Comparison of ENCODE assay signal across 17 cellular contexts in the genomic region with DNA sequence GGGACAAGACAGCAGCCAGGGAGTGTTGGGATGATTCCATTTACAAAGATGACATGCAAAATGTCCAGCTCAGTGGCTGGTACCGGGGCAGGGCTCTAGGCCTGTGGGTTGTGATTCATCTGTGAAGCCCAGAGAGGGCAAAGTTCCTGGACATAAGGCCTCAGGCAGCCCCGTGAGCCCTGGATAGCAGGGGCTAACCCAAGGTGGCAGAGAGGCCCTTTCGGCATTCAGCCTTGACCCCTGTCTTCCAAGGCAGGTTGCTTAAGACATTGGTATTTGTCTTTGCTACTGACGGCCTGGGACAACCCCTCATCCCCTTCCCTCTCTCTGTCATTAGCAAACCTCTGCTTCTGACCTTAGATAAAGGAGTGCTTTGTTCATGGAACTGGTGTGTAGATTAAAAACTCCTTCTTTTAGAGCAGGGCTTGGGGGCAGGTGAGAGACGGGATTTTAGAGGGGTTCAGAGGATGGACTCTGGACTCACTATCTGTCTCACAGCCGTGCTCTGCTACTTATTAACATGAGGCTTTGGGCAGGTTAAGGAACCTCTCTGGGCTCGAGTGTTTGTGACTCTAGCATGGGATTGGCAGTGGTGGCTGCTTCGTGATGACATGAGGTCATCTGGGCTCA. TPM values are rescaled to one million over a fixed set of nuclear protein-coding genes. Genes with fewer than 3 reads are reported as not detected.
A peak's percentile ranks its signal among the peaks of the same experiment; 100 is the strongest.
DNase-seq lines count a peak whose midpoint lies in the region; ATAC-seq and TF ChIP-seq lines count a peak whose summit lies in the region.
"Had no signal": no experiment of that assay in that cellular context is flagged by ENCODE, and none has a peak within 500 bp of the region (broad histone marks: within the 10 kb centered on the region; RNA-seq: fewer than 3 reads in every experiment).

No MANE protein-coding gene starts in this region.

- peak; percentile 49 for DNase-seq in COLO668 (lab: John Stamatoyannopoulos, UW; ENCODE audit: unreplicated experiment)
- no peak for DNase-seq in endothelial cell (ENCODE audit: low spot score)
- DNase-seq in MCF 10A (ENCODE audit: unreplicated experiment), result no peak
- DNase-seq in spleen, result no peak
- DNase-seq in NCI-H524 treated with DMSO at 0.1 percent for 48 hours (lab: John Stamatoyannopoulos, UW), result no peak
- DNase-seq: activated naive CD4-positive, alpha-beta T cell treated with Interleukin-2 at 50 U/mL for 16 hours; DND-41; NCI-H187 treated with DMSO at 0.1 percent for 48 hours; nucleus accumbens; stimulated activated CD4-positive, alpha-beta T cell treated with anti-CD3 and anti-CD28 coated beads, Interleukin-15, amount 100 ng/mL, for 24 hours had no signal

- H3K27me3 ChIP-seq in HUES64 (ENCODE audit: insufficient read depth, low read length) (no peaks in the 10 kb centered on the region), spleen (replicated peaks in 1 of 7) (peaks cover 0 to 5% (median 0%) of the 10 kb centered on the region in 7 donors)
- H3K27me3 ChIP-seq: SJSA1, tibial nerve had no signal

- no peak for ATAC-seq in HG03045 (IDR thresholded peaks at IDR 0.05; ENCODE audit: unreplicated experiment)

- H3K36me3 ChIP-seq in HUES64 (ENCODE audit: insufficient read depth, low read length) (no peaks in the 10 kb centered on the region), spleen (no peaks in the 10 kb centered on the region)
- H3K36me3 ChIP-seq: SJSA1, tibial nerve had no signal

- H3K4me1 ChIP-seq in HUES64 (ENCODE audit: insufficient read depth, low read length), result peaks cover 25% of the 10 kb centered on the region
- H3K4me1 ChIP-seq in spleen, result peaks cover 12 to 37% (median 16%) of the 10 kb centered on the region in 6 donors
- H3K4me1 ChIP-seq: SJSA1 had no signal

- 87% methylated on average over 7 of the region's 8 CpGs for WGBS in HUES64
- 76 to 85% (median 79%) methylated on average over 7 to 8 of the region's 8 CpGs for WGBS in spleen, 5 donors

- H3K27ac ChIP-seq in HUES64 (ENCODE audit: low read depth, low read length) (peak overlapping the region; percentile 40; the same call in 1 of the 2 replicates), spleen (peak overlapping the region in 2 of 8 donors; percentile 14 to 50)
- H3K27ac ChIP-seq: SJSA1 had no signal

- H3K9me3 ChIP-seq in HUES64 (ENCODE audit: insufficient read depth, low read depth, low read length), result no peaks in the 10 kb centered on the region
- no peaks in the 10 kb centered on the region for H3K9me3 ChIP-seq in spleen
- H3K9me3 ChIP-seq: SJSA1, tibial nerve had no signal

- intact Hi-C loops in MCF 10A (cut with micrococcal nuclease) (no loop called here), spleen (cut with DNase I; ENCODE audit: low total_unique reads) (no loop called here)

- no TSS peak for BruUV-seq in MCF 10A (replicated peaks; lab: Mats Ljungman, UMichigan)

- no peaks in the 10 kb centered on the region for H3K9me3 Mint-ChIP-seq in endothelial cell (ENCODE audit: unreplicated experiment)
- no peaks in the 10 kb centered on the region for H3K9me3 Mint-ChIP-seq in nephron
- H3K9me3 Mint-ChIP-seq in MCF 10A (ENCODE audit: unreplicated experiment), result no peaks in the 10 kb centered on the region

- no peak overlapping the region for H3K4me3 Mint-ChIP-seq in endothelial cell (ENCODE audit: unreplicated experiment)
- no peak overlapping the region for H3K4me3 Mint-ChIP-seq in nephron
- H3K4me3 Mint-ChIP-seq in MCF 10A (ENCODE audit: unreplicated experiment), result no peak overlapping the region

- H3K27ac Mint-ChIP-seq in endothelial cell (ENCODE audit: unreplicated experiment) (peak overlapping the region; percentile 9), nephron (peak overlapping the region; percentile 57 to 94 (median 89)), MCF 10A (ENCODE audit: low read depth, unreplicated experiment) (no peak overlapping the region)

- peaks cover 39% of the 10 kb centered on the region for H3K4me1 Mint-ChIP-seq in endothelial cell (ENCODE audit: unreplicated experiment)
- peaks cover 52% of the 10 kb centered on the region for H3K4me1 Mint-ChIP-seq in nephron
- H3K4me1 Mint-ChIP-seq in MCF 10A (ENCODE audit: insufficient read depth, unreplicated experiment), result no peaks in the 10 kb centered on the region

- H3K4me3 ChIP-seq in HUES64 (ENCODE audit: low read length) (no peak overlapping the region), spleen (no peak overlapping the region)
- H3K4me3 ChIP-seq: SJSA1, tibial nerve had no signal

- H3K9ac ChIP-seq in HUES64 (ENCODE audit: low read depth, low read length), result no peak overlapping the region

- TF ChIP-seq CTCF in endothelial cell (IDR thresholded peaks at IDR 0.05; ENCODE audit: unreplicated experiment) (no peak), nephron (IDR thresholded peaks at IDR 0.05; ENCODE audit: unreplicated experiment in 3 of 3) (no peak), MCF 10A (IDR thresholded peaks at IDR 0.05; ENCODE audit: unreplicated experiment) (no peak), spleen (IDR thresholded peaks at IDR 0.05 in 8 of 11, conservative IDR thresholded peaks at IDR 0.05 in 3 of 11) (no peak)

- no peaks in the 10 kb centered on the region for H3K36me3 Mint-ChIP-seq in endothelial cell (ENCODE audit: low read depth, unreplicated experiment)
- H3K36me3 Mint-ChIP-seq in nephron (ENCODE audit: low read depth), result no peaks in the 10 kb centered on the region
- no peaks in the 10 kb centered on the region for H3K36me3 Mint-ChIP-seq in MCF 10A (ENCODE audit: insufficient read depth, unreplicated experiment)

- TF ChIP-seq POLR2A in spleen (IDR thresholded peaks at IDR 0.05), result no peak

- POLR2A ChIA-PET in MCF 10A (lab: Yijun Ruan, JAX), result no interaction called here

- CTCF ChIA-PET in MCF 10A (lab: Yijun Ruan, JAX), result interaction anchor here (0.6 to 1.1 kb wide), 2 partner anchors 32 to 37 kb away, joined by 3 to 4 read pairs; no protein-coding TSS in a partner anchor

- H3K27me3 Mint-ChIP-seq in endothelial cell (ENCODE audit: unreplicated experiment) (peaks cover 5% of the 10 kb centered on the region), nephron (ENCODE audit: low read depth) (peaks cover 3% of the 10 kb centered on the region), MCF 10A (ENCODE audit: insufficient read depth, unreplicated experiment) (no peaks in the 10 kb centered on the region)

RNA-seq across cellular contexts. Expression of gene TMEM51, which starts 36.3 kb away (rescaled TPM):
- polyA plus RNA-seq in HUES64 (2013, experiment 1 of 2), result 5.6 TPM
- polyA plus RNA-seq in HUES64 (2013, experiment 2 of 2), result 6.5 TPM
- total RNA-seq in endothelial cell (ENCODE audit: unreplicated experiment) (23.5 TPM), MCF 10A (2022) (6.4 TPM in 2 replicates), spleen (10 to 100 TPM in 3 of 7 donors, 1 to 10 TPM in 4; 6.0 to 13.8 (median 8.4) TPM)
- 1 to 10 TPM; 3.5 to 5.3 (median 3.9) TPM for polyA plus RNA-seq in spleen
- total RNA-seq: activated CD8-positive, alpha-beta memory T cell treated with anti-CD3 and anti-CD28 coated beads for 36 hours had no signal

RNA-seq across cellular contexts. Expression of gene FHAD1, which starts 57.2 kb away (rescaled TPM):
- polyA plus RNA-seq in HUES64 (2013, experiment 1 of 2), result 1.1 TPM
- 1.8 TPM for polyA plus RNA-seq in HUES64 (2013, experiment 2 of 2)
- total RNA-seq in endothelial cell (ENCODE audit: unreplicated experiment) (2.1 TPM), MCF 10A (2022) (not detected in 2 replicates), spleen (1 to 10 TPM in 1 of 7 donors, under 1 TPM in 3, not detected in 3; 0.25 to 1.0 (median 0.28) TPM)
- polyA plus RNA-seq in spleen, result under 1 TPM; 0.22 to 0.43 (median 0.26) TPM
- total RNA-seq: bronchial epithelial cell had no signal
